Comparison of ENCODE assay signal across 8 cellular contexts in genomic region chr19:4730740-4731171, GRCh38. TPM values are rescaled to one million over a fixed set of nuclear protein-coding genes. Genes with fewer than 3 reads are reported as not detected.
DNase-seq lines count a peak whose midpoint lies in the region; ATAC-seq and TF ChIP-seq lines count a peak whose summit lies in the region.

No MANE protein-coding gene starts in this region.

- POLR2A ChIA-PET in CD4-positive, alpha-beta T cell (lab: Charles Lee), result interaction anchor here (2.6 kb wide), 1 partner anchor 60 kb away, joined by 11 read pairs; the partner anchor contains the start of gene FEM1A

- no peaks in the 10 kb centered on the region for H3K9me3 Mint-ChIP-seq in CD4-positive, alpha-beta T cell

- CTCF ChIA-PET in CD4-positive, alpha-beta T cell (lab: Charles Lee), result interaction anchor here (0.6 to 5.4 kb wide), 2 partner anchors 60 to 84 kb away, joined by 3 to 52 read pairs; partner anchors contain the start of gene FEM1A

- H3K27me3 ChIP-seq in CD4-positive, alpha-beta T cell (ENCODE audit: control insufficient read depth, insufficient read depth, low read length), result no peaks in the 10 kb centered on the region

- intact Hi-C loops in CD4-positive, alpha-beta T cell (cut with DNase I, micrococcal nuclease), result no loop called here

- H3K27ac ChIP-seq in CD4-positive, alpha-beta T cell (ENCODE audit: low read depth, low read length), result no peak overlapping the region

- H3K27me3 Mint-ChIP-seq in CD4-positive, alpha-beta T cell, result peaks cover 13% of the 10 kb centered on the region

- H3K4me3 ChIP-seq in fibroblast of mammary gland (ENCODE audit: control insufficient read depth, low read depth, low read length), result no peak overlapping the region

- H3K27ac Mint-ChIP-seq in CD4-positive, alpha-beta T cell, result no peak overlapping the region

- H3K4me1 Mint-ChIP-seq in CD4-positive, alpha-beta T cell (ENCODE audit: low read depth), result peaks cover 6% of the 10 kb centered on the region

- no peak overlapping the region for H3K4me3 Mint-ChIP-seq in CD4-positive, alpha-beta T cell

- H3K9me3 ChIP-seq in CD4-positive, alpha-beta T cell (ENCODE audit: control insufficient read depth, low read length), result no peaks in the 10 kb centered on the region

- peak; percentile 46 for TF ChIP-seq CTCF in CD4-positive, alpha-beta T cell (IDR thresholded peaks at IDR 0.05)
- TF ChIP-seq CTCF in fibroblast of mammary gland (conservative IDR thresholded peaks at IDR 0.05; ENCODE audit: control insufficient read depth, insufficient read depth, low read depth, low read length), result peak; percentile 58

- ATAC-seq in CD4-positive, alpha-beta T cell (ENCODE audit: poor library complexity), result peak; percentile 69
- no peak for ATAC-seq in GM19328 (IDR thresholded peaks at IDR 0.05; ENCODE audit: unreplicated experiment)

- H3K36me3 Mint-ChIP-seq in CD4-positive, alpha-beta T cell (ENCODE audit: low read depth), result no peaks in the 10 kb centered on the region

- DNase-seq in CD4-positive, alpha-beta T cell, result peak; percentile 40 to 70 (median 58)
- DNase-seq in Kasumi-1 (lab: John Stamatoyannopoulos, UW) (peak; percentile 9 to 26), activated T-cell treated with anti-CD3 and anti-CD28 coated beads for 1 hour (ENCODE audit: low read depth) (peak; percentile 62), fibroblast of mammary gland (ENCODE audit: low read depth) (no peak), DMS79 (lab: John Stamatoyannopoulos, UW) (no peak), NCI-H1930 (lab: John Stamatoyannopoulos, UW) (no peak)
- DNase-seq in stimulated activated CD4-positive, alpha-beta T cell treated with anti-CD3 and anti-CD28 coated beads, Interleukin-1b, Interleukin-23, amount 100 ng/mL, for 24 hours (ENCODE audit: low read depth in 4 of 4, low spot score in 1 of 4), result peak; percentile 33 to 49 (median 48)

RNA-seq across cellular contexts. Expression of gene DPP9, which starts 7.1 kb away (rescaled TPM):
- 10 to 100 TPM; 67.9 to 72.8 TPM for total RNA-seq in CD4-positive, alpha-beta T cell

Comparison
In these comparisons a context has a peak if more than half of its experiments do, and no peak if none do; other contexts are left out.
1. DNase-seq: peak in CD4-positive, alpha-beta T cell (10 of 10), Kasumi-1 (2 of 2), activated T-cell treated with anti-CD3 and anti-CD28 coated beads for 1 hour (single experiment) and stimulated activated CD4-positive, alpha-beta T cell treated with anti-CD3 and anti-CD28 coated beads, Interleukin-1b, Interleukin-23, amount 100 ng/mL, for 24 hours (4 of 4); none in fibroblast of mammary gland (single experiment), DMS79 (single experiment) and NCI-H1930 (0 of 2).